In the genomic region with DNA sequence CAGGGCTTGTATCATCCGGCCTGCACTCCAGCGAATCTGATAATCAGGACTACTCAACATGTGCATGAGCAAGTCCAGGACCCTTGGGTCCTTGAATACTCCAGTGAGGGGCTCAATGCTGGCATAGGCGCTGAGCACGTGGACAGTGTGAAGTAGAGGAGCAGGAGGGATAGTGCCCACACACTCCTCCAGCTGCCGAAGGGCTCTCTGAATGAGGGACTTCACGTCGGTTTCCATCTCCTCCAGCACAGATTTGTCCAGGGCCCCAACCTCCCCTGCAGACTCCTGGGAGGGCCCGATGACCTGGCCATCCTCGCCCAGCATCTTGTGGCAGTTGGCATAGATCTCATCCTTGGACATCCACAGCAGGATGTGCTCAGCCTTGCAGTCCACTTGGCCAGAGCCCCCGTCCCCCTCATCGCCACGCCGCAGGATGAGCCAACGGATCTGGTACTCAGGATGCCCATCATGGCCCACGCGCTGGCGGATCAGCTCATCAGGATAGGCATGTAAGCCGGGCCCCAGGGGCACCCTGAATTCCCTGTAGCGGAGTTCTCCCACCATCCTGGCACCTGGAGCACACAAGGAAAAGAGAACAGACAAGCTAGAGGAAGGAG, we compare ENCODE assay signal across 8 cellular contexts. TPM values are rescaled to one million over a fixed set of nuclear protein-coding genes. Genes with fewer than 3 reads are reported as not detected.
DNase-seq lines count a peak whose midpoint lies in the region; ATAC-seq, FAIRE-seq and TF ChIP-seq lines count a peak whose summit lies in the region.

No MANE protein-coding gene starts in this region.

- H3K27ac Mint-ChIP-seq in activated naive CD4-positive, alpha-beta T cell treated with anti-CD3 and anti-CD28 coated beads, Interleukin-2, amount 50 U/mL, for 24 hours = peak overlapping the region; percentile 97
- H3K27ac Mint-ChIP-seq in astrocyte (ENCODE audit: unreplicated experiment) = peak overlapping the region; percentile 97

- peak overlapping the region in 1 of 2 experiments; percentile 0 for H3K23ac ChIP-seq in mesenchymal stem cell (ENCODE audit: low read length in 2 of 2)

- DNase-seq in activated naive CD4-positive, alpha-beta T cell treated with Interleukin-2 at 50 U/mL for 16 hours = no peak
- DNase-seq in astrocyte (ENCODE audit: low read depth) = no peak
- no peak for DNase-seq in mesenchymal stem cell
- DNase-seq in upper lobe of right lung = no peak
- no peak for DNase-seq in NCI-H2107 treated with DMSO at 0.1 percent for 48 hours (lab: John Stamatoyannopoulos, UW; ENCODE audit: unreplicated experiment)

- H3K27me3 Mint-ChIP-seq in activated naive CD4-positive, alpha-beta T cell treated with anti-CD3 and anti-CD28 coated beads, Interleukin-2, amount 50 U/mL, for 24 hours = no peaks in the 10 kb centered on the region
- H3K27me3 Mint-ChIP-seq in astrocyte (ENCODE audit: low read depth, unreplicated experiment) = no peaks in the 10 kb centered on the region

- WGBS in mesenchymal stem cell = 96% methylated on average over 19 of the region's 19 CpGs

- no peak overlapping the region for H2BK15ac ChIP-seq in mesenchymal stem cell (ENCODE audit: low read depth, poor library complexity, severe bottlenecking)

- H2AK5ac ChIP-seq in mesenchymal stem cell (ENCODE audit: low read length, severe bottlenecking) = peak overlapping the region; percentile 82

- H3K79me2 ChIP-seq in astrocyte (ENCODE audit: insufficient read depth, low read length) = peaks cover 36% of the 10 kb centered on the region

- peak overlapping the region; percentile 1 to 95 for H3K18ac ChIP-seq in mesenchymal stem cell (ENCODE audit: low read depth in 1 of 2, low read length in 2 of 2)

- H3K36me3 Mint-ChIP-seq in activated naive CD4-positive, alpha-beta T cell treated with anti-CD3 and anti-CD28 coated beads, Interleukin-2, amount 50 U/mL, for 24 hours = peaks cover 5% of the 10 kb centered on the region
- H3K36me3 Mint-ChIP-seq in astrocyte (ENCODE audit: low read depth, unreplicated experiment) = peaks cover 17% of the 10 kb centered on the region

- H2BK12ac ChIP-seq in mesenchymal stem cell (ENCODE audit: low read length in 2 of 2) = peak overlapping the region; percentile 15 to 54

- H3K4me3 ChIP-seq in astrocyte (ENCODE audit: insufficient read depth, low read depth, low read length) = peak overlapping the region; percentile 64
- peak overlapping the region in 1 of 2 experiments; percentile 93 for H3K4me3 ChIP-seq in mesenchymal stem cell (ENCODE audit: insufficient read depth in 1 of 2, low read depth in 1 of 2, low read length in 2 of 2)
- H3K4me3 ChIP-seq in upper lobe of right lung = peak overlapping the region; percentile 84

- H3K36me3 ChIP-seq in astrocyte (ENCODE audit: insufficient read depth, low read length) (peaks cover 15% of the 10 kb centered on the region), mesenchymal stem cell (ENCODE audit: control insufficient read depth in 1 of 2, insufficient read depth in 2 of 2, low read depth in 1 of 2, low read length in 2 of 2) (peaks cover 57 to 72% of the 10 kb centered on the region in 2 experiments), upper lobe of right lung (peaks cover 47% of the 10 kb centered on the region)

- FAIRE-seq in astrocyte (lab: Jason Lieb, UNC) = no peak

- no peak overlapping the region for H2BK5ac ChIP-seq in mesenchymal stem cell (ENCODE audit: low read depth, low read length, poor library complexity, severe bottlenecking)

- H4K20me1 ChIP-seq in astrocyte (ENCODE audit: insufficient read depth, low read length) = no peaks in the 10 kb centered on the region

- H3K9me3 ChIP-seq in astrocyte (ENCODE audit: insufficient read depth, low read depth, low read length) = no peaks in the 10 kb centered on the region
- no peaks in the 10 kb centered on the region for H3K9me3 ChIP-seq in mesenchymal stem cell (ENCODE audit: control insufficient read depth, low read length)
- no peaks in the 10 kb centered on the region for H3K9me3 ChIP-seq in upper lobe of right lung

- peak overlapping the region; percentile 97 for H4K91ac ChIP-seq in mesenchymal stem cell (ENCODE audit: low read length)

- peak overlapping the region; percentile 96 for H3K4me3 Mint-ChIP-seq in activated naive CD4-positive, alpha-beta T cell treated with anti-CD3 and anti-CD28 coated beads, Interleukin-2, amount 50 U/mL, for 24 hours
- peak overlapping the region; percentile 93 for H3K4me3 Mint-ChIP-seq in astrocyte (ENCODE audit: unreplicated experiment)

- TF ChIP-seq CTCF in astrocyte (IDR thresholded peaks at IDR 0.05; ENCODE audit: insufficient read depth, low read depth, low read length) (no peak), upper lobe of right lung (IDR thresholded peaks at IDR 0.05) (no peak)

- intact Hi-C loops in upper lobe of right lung (cut with DNase I) = no loop called here

- H3K9me3 Mint-ChIP-seq in activated naive CD4-positive, alpha-beta T cell treated with anti-CD3 and anti-CD28 coated beads, Interleukin-2, amount 50 U/mL, for 24 hours = no peaks in the 10 kb centered on the region
- H3K9me3 Mint-ChIP-seq in astrocyte (ENCODE audit: unreplicated experiment) = peaks cover 3% of the 10 kb centered on the region

- H3K9ac ChIP-seq in astrocyte (ENCODE audit: low read length) (peak overlapping the region; percentile 93), mesenchymal stem cell (ENCODE audit: low read length) (peak overlapping the region; percentile 99)

- no peak overlapping the region for H2BK120ac ChIP-seq in mesenchymal stem cell (ENCODE audit: low read depth, low read length)

- H3K27ac ChIP-seq in astrocyte (ENCODE audit: low read depth, low read length) (no peak overlapping the region), mesenchymal stem cell (ENCODE audit: low read length, poor library complexity, severe bottlenecking) (no peak overlapping the region), upper lobe of right lung (peak overlapping the region; percentile 96)

- H3K4me2 ChIP-seq in astrocyte (ENCODE audit: low read length) (peak overlapping the region; percentile 91), mesenchymal stem cell (ENCODE audit: low read length, poor library complexity, severe bottlenecking) (peak overlapping the region; percentile 70)

- H3K79me1 ChIP-seq in mesenchymal stem cell (replicated peaks; ENCODE audit: low read length, poor library complexity, severe bottlenecking) = peaks cover 31% of the 10 kb centered on the region

- no peak for ATAC-seq in upper lobe of right lung
- no peak for ATAC-seq in HG03432 (IDR thresholded peaks at IDR 0.05; ENCODE audit: unreplicated experiment)
- no peak for ATAC-seq in HG02623 (IDR thresholded peaks at IDR 0.05; ENCODE audit: unreplicated experiment)

- H3K4me1 ChIP-seq in astrocyte (ENCODE audit: insufficient read depth, low read length) = peaks cover 26% of the 10 kb centered on the region
- peaks cover 31% of the 10 kb centered on the region for H3K4me1 ChIP-seq in mesenchymal stem cell (ENCODE audit: control insufficient read depth, insufficient read depth, low read depth, low read length)
- H3K4me1 ChIP-seq in upper lobe of right lung = peaks cover 17% of the 10 kb centered on the region

- H3K27me3 ChIP-seq in astrocyte (ENCODE audit: insufficient read depth, low read length) = no peaks in the 10 kb centered on the region
- no peaks in the 10 kb centered on the region for H3K27me3 ChIP-seq in mesenchymal stem cell (ENCODE audit: control insufficient read depth in 1 of 2, insufficient read depth in 1 of 2, low read length in 2 of 2)
- no peaks in the 10 kb centered on the region for H3K27me3 ChIP-seq in upper lobe of right lung

- peak overlapping the region; percentile 90 to 99 for H3K4ac ChIP-seq in mesenchymal stem cell (ENCODE audit: low read depth in 1 of 2, low read length in 2 of 2)

- H2AFZ ChIP-seq in astrocyte (ENCODE audit: low read depth, low read length) (no peak overlapping the region), mesenchymal stem cell (ENCODE audit: low read depth, low read length) (no peak overlapping the region)

- H3K14ac ChIP-seq in mesenchymal stem cell (ENCODE audit: low read length in 2 of 2) = peak overlapping the region in 1 of 2 experiments; percentile 51

- H4K8ac ChIP-seq in mesenchymal stem cell (ENCODE audit: low read length) = peak overlapping the region; percentile 97

- H3K4me1 Mint-ChIP-seq in activated naive CD4-positive, alpha-beta T cell treated with anti-CD3 and anti-CD28 coated beads, Interleukin-2, amount 50 U/mL, for 24 hours = peaks cover 44% of the 10 kb centered on the region
- peaks cover 25% of the 10 kb centered on the region for H3K4me1 Mint-ChIP-seq in astrocyte (ENCODE audit: low read depth, unreplicated experiment)

RNA-seq across cellular contexts. Expression of gene CUL7, which starts 1.3 kb away (rescaled TPM):
- total RNA-seq in astrocyte (21.2 and 26.3 TPM in 2 replicates), upper lobe of right lung (20.1 TPM)
- polyA plus RNA-seq in mesenchymal stem cell (2013, experiment 1 of 2) = 20.3 TPM
- 19.0 TPM for polyA plus RNA-seq in mesenchymal stem cell (2013, experiment 2 of 2)

RNA-seq across cellular contexts. Expression of gene MRPL2, which starts 6.9 kb away (rescaled TPM):
- total RNA-seq in astrocyte (47.4 and 59.7 TPM in 2 replicates), upper lobe of right lung (42.4 TPM)
- polyA plus RNA-seq in mesenchymal stem cell (2013, experiment 1 of 2) = 41.7 TPM
- polyA plus RNA-seq in mesenchymal stem cell (2013, experiment 2 of 2) = 38.3 TPM

RNA-seq across cellular contexts. Expression of gene KLC4, which starts 7.1 kb away (rescaled TPM):
- 34.1 and 35.4 TPM in 2 replicates for total RNA-seq in astrocyte
- 9.8 TPM for polyA plus RNA-seq in mesenchymal stem cell (2013, experiment 1 of 2)
- polyA plus RNA-seq in mesenchymal stem cell (2013, experiment 2 of 2) = 10.1 TPM
- 32.0 TPM for total RNA-seq in upper lobe of right lung

RNA-seq across cellular contexts. Expression of gene PTK7, which starts 23.8 kb away (rescaled TPM):
- total RNA-seq in astrocyte = 506 and 728 TPM in 2 replicates
- 73.1 TPM for polyA plus RNA-seq in mesenchymal stem cell (2013, experiment 1 of 2)
- polyA plus RNA-seq in mesenchymal stem cell (2013, experiment 2 of 2) = 71.9 TPM
- total RNA-seq in upper lobe of right lung = 97.1 TPM

RNA-seq across cellular contexts. Expression of gene RRP36, which starts 30.9 kb away (rescaled TPM):
- total RNA-seq in astrocyte = 68.6 and 77.9 TPM in 2 replicates
- polyA plus RNA-seq in mesenchymal stem cell (2013, experiment 1 of 2) = 117 TPM
- polyA plus RNA-seq in mesenchymal stem cell (2013, experiment 2 of 2) = 116 TPM
- 39.4 TPM for total RNA-seq in upper lobe of right lung
